ENCODE assay signal across 7 cellular contexts in the genomic region with DNA sequence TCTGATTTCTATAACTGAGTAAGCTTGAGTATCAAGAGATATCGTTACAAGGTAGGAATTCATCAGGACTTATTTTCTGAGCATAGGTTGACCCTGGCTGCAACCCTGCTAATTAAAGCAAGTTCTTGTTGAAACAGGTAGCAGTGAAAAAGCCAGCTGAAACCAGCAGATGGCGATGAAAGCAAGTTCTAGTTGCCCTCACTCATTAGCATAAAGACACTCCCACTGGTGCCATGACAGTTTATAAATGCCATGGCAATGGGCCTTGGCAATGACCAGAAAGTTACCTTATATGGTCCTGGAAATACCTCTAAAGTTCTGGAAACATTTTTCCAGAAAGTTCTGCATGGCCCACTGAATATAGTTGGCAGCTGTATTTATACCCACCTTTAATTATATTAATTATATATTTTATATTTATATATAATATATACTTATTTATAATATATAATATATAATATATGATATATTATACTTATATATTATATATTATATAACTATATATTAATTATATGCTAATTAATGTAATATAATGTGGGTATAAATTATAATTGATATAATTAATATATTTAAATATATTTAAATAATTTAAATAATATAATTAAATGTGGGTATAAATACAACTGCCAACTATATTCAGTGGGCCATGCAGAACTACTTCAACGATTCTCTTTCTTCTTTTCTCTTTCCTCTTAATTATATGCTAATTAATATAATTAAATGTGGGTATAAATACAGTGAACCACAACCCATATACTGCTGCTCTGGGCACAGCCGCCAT.
DNase-seq lines count a peak whose midpoint lies in the region; ATAC-seq and TF ChIP-seq lines count a peak whose summit lies in the region.

No MANE protein-coding gene starts in this region.

- H3K36me3 Mint-ChIP-seq in activated naive CD8-positive, alpha-beta T cell treated with anti-CD3 and anti-CD28 coated beads, Interleukin-2, amount 50 U/mL, for 24 hours (ENCODE audit: low read depth), result no peaks in the 10 kb centered on the region
- no peaks in the 10 kb centered on the region for H3K36me3 Mint-ChIP-seq in nephron progenitor cell (ENCODE audit: low read depth)
- no peaks in the 10 kb centered on the region for H3K36me3 Mint-ChIP-seq in T-helper 2 cell treated with Interferon-gamma antibody and Interleukin-4, amounts not matched to agents 5 μg/mL and 100 μg/mL, for 36 hours (ENCODE audit: low read depth)

- H3K27ac Mint-ChIP-seq in activated naive CD8-positive, alpha-beta T cell treated with anti-CD3 and anti-CD28 coated beads, Interleukin-2, amount 50 U/mL, for 24 hours, result no peak overlapping the region
- H3K27ac Mint-ChIP-seq in nephron progenitor cell, result no peak overlapping the region
- H3K27ac Mint-ChIP-seq in T-helper 2 cell treated with Interferon-gamma antibody and Interleukin-4, amounts not matched to agents 5 μg/mL and 100 μg/mL, for 36 hours, result no peak overlapping the region

- no peak for ATAC-seq in activated naive CD8-positive, alpha-beta T cell treated with anti-CD3 and anti-CD28 coated beads, Interleukin-2, amount 50 U/mL, for 24 hours

- H3K9me3 Mint-ChIP-seq in activated naive CD8-positive, alpha-beta T cell treated with anti-CD3 and anti-CD28 coated beads, Interleukin-2, amount 50 U/mL, for 24 hours, result peaks cover 5% of the 10 kb centered on the region
- peaks cover 12% of the 10 kb centered on the region for H3K9me3 Mint-ChIP-seq in nephron progenitor cell
- H3K9me3 Mint-ChIP-seq in T-helper 2 cell treated with Interferon-gamma antibody and Interleukin-4, amounts not matched to agents 5 μg/mL and 100 μg/mL, for 36 hours, result peaks cover 5% of the 10 kb centered on the region

- H3K4me3 Mint-ChIP-seq in activated naive CD8-positive, alpha-beta T cell treated with anti-CD3 and anti-CD28 coated beads, Interleukin-2, amount 50 U/mL, for 24 hours, result no peak overlapping the region
- H3K4me3 Mint-ChIP-seq in nephron progenitor cell, result no peak overlapping the region
- H3K4me3 Mint-ChIP-seq in T-helper 2 cell treated with Interferon-gamma antibody and Interleukin-4, amounts not matched to agents 5 μg/mL and 100 μg/mL, for 36 hours, result no peak overlapping the region

- no peak overlapping the region for H3K4me3 ChIP-seq in HFF-Myc (replicated peaks; ENCODE audit: low read depth, low read length)

- H3K27me3 Mint-ChIP-seq in activated naive CD8-positive, alpha-beta T cell treated with anti-CD3 and anti-CD28 coated beads, Interleukin-2, amount 50 U/mL, for 24 hours, result no peaks in the 10 kb centered on the region
- peaks cover 4% of the 10 kb centered on the region for H3K27me3 Mint-ChIP-seq in nephron progenitor cell (ENCODE audit: low read depth, poor library complexity)
- H3K27me3 Mint-ChIP-seq in T-helper 2 cell treated with Interferon-gamma antibody and Interleukin-4, amounts not matched to agents 5 μg/mL and 100 μg/mL, for 36 hours (ENCODE audit: low read depth), result no peaks in the 10 kb centered on the region

- TF ChIP-seq CTCF in GM13976 (IDR thresholded peaks at IDR 0.05; ENCODE audit: borderline replicate concordance, control extremely low read depth, extremely low read depth, insufficient read depth, missing control alignments) (peak; percentile 23), HFF-Myc (IDR thresholded peaks at IDR 0.05; ENCODE audit: low read depth, low read length, missing control alignments) (no peak), nephron progenitor cell (IDR thresholded peaks at IDR 0.05) (peak; percentile 24)

- in situ Hi-C loops in GM13976 (cut with MboI; ENCODE audit: low sequenced_read_pairs, unreplicated experiment), result no loop called here

- H3K4me1 Mint-ChIP-seq in activated naive CD8-positive, alpha-beta T cell treated with anti-CD3 and anti-CD28 coated beads, Interleukin-2, amount 50 U/mL, for 24 hours, result no peaks in the 10 kb centered on the region
- H3K4me1 Mint-ChIP-seq in nephron progenitor cell, result peaks cover 22% of the 10 kb centered on the region
- no peaks in the 10 kb centered on the region for H3K4me1 Mint-ChIP-seq in T-helper 2 cell treated with Interferon-gamma antibody and Interleukin-4, amounts not matched to agents 5 μg/mL and 100 μg/mL, for 36 hours (ENCODE audit: low read depth)

- DNase-seq in GM13976 (ENCODE audit: low spot score), result peak; percentile 1
- peak; percentile 0 for DNase-seq in HFF-Myc (ENCODE audit: extremely low read depth, low read depth)
- DNase-seq in NCI-H1048 (lab: John Stamatoyannopoulos, UW), result peak; percentile 36
- peak; percentile 16 for DNase-seq in activated naive CD8-positive, alpha-beta T cell treated with anti-CD3 and anti-CD28 coated beads, Interleukin-2, amount 50 U/mL, for 24 hours
- DNase-seq in nephron progenitor cell, result peak; percentile 9
- DNase-seq in T-helper 2 cell treated with Interferon-gamma antibody and Interleukin-4, amounts not matched to agents 5 μg/mL and 100 μg/mL, for 36 hours (ENCODE audit: low spot score), result no peak
- DNase-seq in activated CD4-positive, alpha-beta T cell treated with anti-CD3 and anti-CD28 coated beads for 1 hour, result no peak

Comparison
In these comparisons a context has a peak if more than half of its experiments do, and no peak if none do; other contexts are left out.
1. DNase-seq: peak in GM13976 (single experiment), HFF-Myc (single experiment), NCI-H1048 (single experiment), activated naive CD8-positive, alpha-beta T cell treated with anti-CD3 and anti-CD28 coated beads, Interleukin-2, amount 50 U/mL, for 24 hours (single experiment) and nephron progenitor cell (single experiment); none in T-helper 2 cell treated with Interferon-gamma antibody and Interleukin-4, amounts not matched to agents 5 μg/mL and 100 μg/mL, for 36 hours (single experiment) and activated CD4-positive, alpha-beta T cell treated with anti-CD3 and anti-CD28 coated beads for 1 hour (single experiment).